Comparison of ENCODE assay signal across 8 cellular contexts in genomic region chr13:51451467-51452390, GRCh38. TPM values are rescaled to one million over a fixed set of nuclear protein-coding genes. Genes with fewer than 3 reads are reported as not detected.
DNase-seq lines count a peak whose midpoint lies in the region; ATAC-seq and TF ChIP-seq lines count a peak whose summit lies in the region.

No MANE protein-coding gene starts in this region.

- peak overlapping the region; percentile 78 for H3K4me3 ChIP-seq in SJSA1
- peak overlapping the region; percentile 85 for H3K4me3 ChIP-seq in suprapubic skin

- intact Hi-C loops in activated naive CD4-positive, alpha-beta T cell treated with anti-CD3 and anti-CD28 coated beads for 36 hours (cut with micrococcal nuclease) = loop anchor here (2.0 to 10.0 kb wide), 8 partner anchors 181 to 1955 kb away; partner anchors contain the start of genes ALG11, KPNA3 and NEK5

- no peaks in the 10 kb centered on the region for H3K27me3 Mint-ChIP-seq in activated naive CD4-positive, alpha-beta T cell treated with anti-CD3 and anti-CD28 coated beads for 36 hours (ENCODE audit: low read depth)

- peaks cover 4% of the 10 kb centered on the region for H3K9me3 Mint-ChIP-seq in activated naive CD4-positive, alpha-beta T cell treated with anti-CD3 and anti-CD28 coated beads for 36 hours

- CTCF ChIA-PET in activated naive CD4-positive, alpha-beta T cell treated with anti-CD3 and anti-CD28 coated beads for 36 hours (lab: Charles Lee) = interaction anchor here (0.7 to 2.6 kb wide), 4 partner anchors 11 to 349 kb away, joined by 3 to 14 read pairs (median 6); no protein-coding TSS in a partner anchor

- H3K27ac ChIP-seq in SJSA1 (peak overlapping the region; percentile 65), suprapubic skin (peak overlapping the region; percentile 98)

- H3K9me3 ChIP-seq in SJSA1 (replicated peaks) = no peaks in the 10 kb centered on the region
- H3K9me3 ChIP-seq in suprapubic skin = no peaks in the 10 kb centered on the region

- H3K27ac Mint-ChIP-seq in activated naive CD4-positive, alpha-beta T cell treated with anti-CD3 and anti-CD28 coated beads for 36 hours = peak overlapping the region; percentile 94

- H3K36me3 ChIP-seq in SJSA1 = peaks cover 49% of the 10 kb centered on the region
- H3K36me3 ChIP-seq in suprapubic skin = peaks cover 17% of the 10 kb centered on the region

- no peaks in the 10 kb centered on the region for H3K27me3 ChIP-seq in SJSA1 (replicated peaks)
- H3K27me3 ChIP-seq in suprapubic skin = no peaks in the 10 kb centered on the region

- DNase-seq in DMS79 (lab: John Stamatoyannopoulos, UW) (peak; percentile 16), LHCN-M2 (ENCODE audit: low read depth) (peak; percentile 80), SJSA1 (ENCODE audit: low read depth in 1 of 2, low spot score in 2 of 2) (peak; percentile 44 to 77), germinal center (ENCODE audit: low spot score) (peak; percentile 72), occipital lobe (lab: John Stamatoyannopoulos, UW) (peak; percentile 78), suprapubic skin (ENCODE audit: low spot score in 2 of 2) (peak; percentile 92 to 95)
- DNase-seq in activated naive CD4-positive, alpha-beta T cell treated with anti-CD3 and anti-CD28 coated beads for 36 hours = peak; percentile 84

- 0 out of 2 replicates have a peak, but pooled peaks cover 5% of the 10 kb centered on the region for H3K4me1 ChIP-seq in SJSA1 (replicated peaks)
- H3K4me1 ChIP-seq in suprapubic skin = peaks cover 33% of the 10 kb centered on the region

- under 1% methylated on average over 39 of the region's 99 CpGs for WGBS in suprapubic skin

- peak; percentile 28 for ATAC-seq in GM21717 (IDR thresholded peaks at IDR 0.05; ENCODE audit: unreplicated experiment)

- H3K36me3 Mint-ChIP-seq in activated naive CD4-positive, alpha-beta T cell treated with anti-CD3 and anti-CD28 coated beads for 36 hours (ENCODE audit: low read depth) = peaks cover 34% of the 10 kb centered on the region

- peaks cover 38% of the 10 kb centered on the region for H3K4me1 Mint-ChIP-seq in activated naive CD4-positive, alpha-beta T cell treated with anti-CD3 and anti-CD28 coated beads for 36 hours (ENCODE audit: low read depth)

- no peak for TF ChIP-seq CTCF in suprapubic skin (IDR thresholded peaks at IDR 0.05)

- TF ChIP-seq EP300 in suprapubic skin (IDR thresholded peaks at IDR 0.05) = no peak

- peak overlapping the region; percentile 94 for H3K4me3 Mint-ChIP-seq in activated naive CD4-positive, alpha-beta T cell treated with anti-CD3 and anti-CD28 coated beads for 36 hours

- peak in 1 of 2 donors; percentile 56 for TF ChIP-seq POLR2A in suprapubic skin (IDR thresholded peaks at IDR 0.05)

RNA-seq across cellular contexts. Expression of gene INTS6, which starts 1.1 kb away (rescaled TPM):
- total RNA-seq in LHCN-M2 (2014; rRNA removed) (37.1 and 38.7 TPM in 2 replicates), occipital lobe (52.9 TPM), suprapubic skin (10 to 100 TPM; 30.7 to 48.5 (median 41.5) TPM)
- polyA plus RNA-seq in LHCN-M2 (2012) = 10.7 TPM
- 22.8 and 29.8 TPM in 2 replicates for total RNA-seq in SJSA1 (2014; rRNA removed; shearing (Covaris generic))
- total RNA-seq in activated naive CD4-positive, alpha-beta T cell treated with anti-CD3 and anti-CD28 coated beads for 36 hours = 10 to 100 TPM; 40.4 to 41.0 TPM

Comparison
In these comparisons a context has a peak if more than half of its experiments do, and no peak if none do; other contexts are left out.
1. Peak in every context shown above with its lines: DNase-seq, ATAC-seq, H3K4me3 ChIP-seq and H3K27ac ChIP-seq.
2. DNase-seq: peak in every context shown above with its lines; median percentile 94 in suprapubic skin; 84 in activated naive CD4-positive, alpha-beta T cell treated with anti-CD3 and anti-CD28 coated beads for 36 hours; 80 in LHCN-M2; 78 in occipital lobe; 72 in germinal center; 60 in SJSA1; 16 in DMS79.